Comparison of ENCODE assay signal across 2 cellular contexts in the genomic region with DNA sequence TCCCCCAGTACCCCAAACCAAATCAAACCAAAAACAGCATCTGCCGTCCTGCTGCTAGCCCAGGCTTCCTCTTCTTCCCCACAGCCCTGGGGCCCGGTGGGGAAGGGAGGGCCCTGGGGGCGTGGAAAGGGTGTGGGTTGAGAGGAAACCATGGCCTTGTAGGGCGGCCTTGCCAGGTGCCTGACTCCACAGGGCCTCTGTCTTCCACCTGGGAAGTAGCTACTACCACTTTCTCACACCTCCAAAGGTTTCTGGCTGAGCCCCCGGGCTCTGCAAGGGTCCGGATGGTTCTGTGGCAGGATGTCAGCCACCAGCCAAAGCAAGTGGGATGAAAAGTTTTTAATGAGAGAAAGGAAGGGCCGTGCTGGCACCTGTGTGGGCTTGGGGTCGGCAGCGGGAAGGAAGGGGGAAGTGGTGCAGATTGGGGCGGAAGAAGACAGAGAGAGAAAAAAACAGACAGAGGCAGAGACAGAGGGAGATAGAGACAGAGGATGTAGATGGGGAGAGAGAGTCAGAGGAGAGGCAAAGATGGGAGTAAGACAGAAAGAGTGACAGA.
TF ChIP-seq lines count a peak whose summit lies in the region.

No MANE protein-coding gene starts in this region.

TF ChIP-seq in HEK293, 187 proteins besides CTCF, POLR2A, EP300 and RAD21:
- TF ChIP-seq ZNF571 (tag by site-specific recombination; IDR thresholded peaks at IDR 0.05) (no peak), PRDM1 (tag by site-specific recombination; IDR thresholded peaks at IDR 0.05) (no peak), ZFHX2 (tag by site-specific recombination; conservative IDR thresholded peaks at IDR 0.05) (0 out of 2 replicates have a peak, but pooled peaks have one; percentile 34), ZNF791 (tag by site-specific recombination; IDR thresholded peaks at IDR 0.05) (no peak), ZNF76 (tag by site-specific recombination; IDR thresholded peaks at IDR 0.05; ENCODE audit: borderline replicate concordance, low read depth) (no peak), ZNF792 (tag by site-specific recombination; IDR thresholded peaks at IDR 0.05) (no peak), ZNF2 (tag by site-specific recombination; IDR thresholded peaks at IDR 0.05) (no peak), EGR2 (tag by site-specific recombination; IDR thresholded peaks at IDR 0.05; ENCODE audit: low read depth) (peak; percentile 67)
- TF ChIP-seq, protein P1, sequence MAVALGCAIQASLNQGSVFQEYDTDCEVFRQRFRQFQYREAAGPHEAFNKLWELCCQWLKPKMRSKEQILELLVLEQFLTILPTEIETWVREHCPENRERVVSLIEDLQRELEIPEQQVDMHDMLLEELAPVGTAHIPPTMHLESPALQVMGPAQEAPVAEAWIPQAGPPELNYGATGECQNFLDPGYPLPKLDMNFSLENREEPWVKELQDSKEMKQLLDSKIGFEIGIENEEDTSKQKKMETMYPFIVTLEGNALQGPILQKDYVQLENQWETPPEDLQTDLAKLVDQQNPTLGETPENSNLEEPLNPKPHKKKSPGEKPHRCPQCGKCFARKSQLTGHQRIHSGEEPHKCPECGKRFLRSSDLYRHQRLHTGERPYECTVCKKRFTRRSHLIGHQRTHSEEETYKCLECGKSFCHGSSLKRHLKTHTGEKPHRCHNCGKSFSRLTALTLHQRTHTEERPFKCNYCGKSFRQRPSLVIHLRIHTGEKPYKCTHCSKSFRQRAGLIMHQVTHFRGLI (tag by site-specific recombination; IDR thresholded peaks at IDR 0.05) = no peak

TF ChIP-seq in K562, 482 proteins besides CTCF, POLR2A, EP300 and RAD21:
- no peak for TF ChIP-seq HNRNPL (IDR thresholded peaks at IDR 0.05; ENCODE audit: low read depth, low read length)
- TF ChIP-seq POLR2G (IDR thresholded peaks at IDR 0.05; ENCODE audit: low read depth, low read length) = peak; percentile 31; the same call in 1 of the 2 replicates
- TF ChIP-seq RBFOX2 (IDR thresholded peaks at IDR 0.05; ENCODE audit: low read depth, low read length) = 0 out of 2 replicates have a peak, but pooled peaks have one; percentile 20
TF ChIP-seq in K562: peak in this region for 2.
